In genomic region chr17:38559880-38560230, GRCh38 we compare ENCODE assay signal across 10 cellular contexts. TPM values are rescaled to one million over a fixed set of nuclear protein-coding genes. Genes with fewer than 3 reads are reported as not detected.
DNase-seq lines count a peak whose midpoint lies in the region; FAIRE-seq and TF ChIP-seq lines count a peak whose summit lies in the region.
"Had no signal": no experiment of that assay in that cellular context is flagged by ENCODE, and none has a peak within 500 bp of the region (broad histone marks: within the 10 kb centered on the region; RNA-seq: fewer than 3 reads in every experiment).

No MANE protein-coding gene starts in this region.

- peak overlapping the region; percentile 36 for H3K9ac ChIP-seq in NT2/D1 (ENCODE audit: insufficient read length, low read depth)

- H3K27me3 ChIP-seq in NT2/D1 (ENCODE audit: insufficient read depth, insufficient read length), result peaks cover 53% of the 10 kb centered on the region
- peaks cover 49% of the 10 kb centered on the region for H3K27me3 ChIP-seq in suprapubic skin

- peak; percentile 21 for DNase-seq in NCI-H1436 (lab: John Stamatoyannopoulos, UW)
- no peak for DNase-seq in NCI-H1436 treated with DMSO at 0.1 percent for 48 hours (lab: John Stamatoyannopoulos, UW)
- no peak for DNase-seq in NT2/D1 (ENCODE audit: low read depth, low spot score)
- DNase-seq in epithelial cell of proximal tubule (ENCODE audit: low read depth), result no peak
- no peak for DNase-seq in suprapubic skin (ENCODE audit: low spot score in 2 of 2)
- no peak for DNase-seq in GF-D8 (lab: John Stamatoyannopoulos, UW)
- DNase-seq in GM03348 (ENCODE audit: low spot score), result no peak
- DNase-seq in GM12891 (ENCODE audit: insufficient read length, low spot score), result no peak

- no peaks in the 10 kb centered on the region for H3K36me3 ChIP-seq in NT2/D1 (ENCODE audit: insufficient read depth, insufficient read length, low read length)
- no peaks in the 10 kb centered on the region for H3K36me3 ChIP-seq in suprapubic skin
- H3K36me3 ChIP-seq: heart left ventricle had no signal

- H3K4me3 ChIP-seq in NT2/D1 (ENCODE audit: insufficient read length, low read depth) (peak overlapping the region; percentile 47), epithelial cell of proximal tubule (ENCODE audit: low read depth, low read length) (peak overlapping the region; percentile 23), suprapubic skin (peak overlapping the region; percentile 56)

- H3K9me3 ChIP-seq in NT2/D1 (ENCODE audit: insufficient read depth, low read length) (no peaks in the 10 kb centered on the region), suprapubic skin (no peaks in the 10 kb centered on the region)
- H3K9me3 ChIP-seq: heart left ventricle had no signal

- 37% methylated on average over 4 of the region's 6 CpGs for WGBS in suprapubic skin

- TF ChIP-seq POLR2A in suprapubic skin (IDR thresholded peaks at IDR 0.05) (no peak), GM12891 (IDR thresholded peaks at IDR 0.05; ENCODE audit: low read depth, low read length) (no peak)

- no peak for TF ChIP-seq EP300 in suprapubic skin (IDR thresholded peaks at IDR 0.05)

- TF ChIP-seq CTCF in epithelial cell of proximal tubule (conservative IDR thresholded peaks at IDR 0.05; ENCODE audit: low read depth, low read length), result no peak
- TF ChIP-seq CTCF in suprapubic skin (IDR thresholded peaks at IDR 0.05), result no peak

- FAIRE-seq in GM12891 (lab: Jason Lieb, UNC), result no peak

- H3K27ac ChIP-seq in suprapubic skin, result no peak overlapping the region
- H3K27ac ChIP-seq: heart left ventricle had no signal

- peaks cover 39% of the 10 kb centered on the region for H3K4me1 ChIP-seq in NT2/D1 (ENCODE audit: insufficient read depth, insufficient read length)
- peaks cover 52% of the 10 kb centered on the region for H3K4me1 ChIP-seq in suprapubic skin

TF ChIP-seq in GM12891, 5 proteins besides CTCF, POLR2A, EP300 and RAD21:
- TF ChIP-seq PAX5 (IDR thresholded peaks at IDR 0.05; ENCODE audit: insufficient read depth, low read length, severe bottlenecking), result no peak
- TF ChIP-seq TAF1 (IDR thresholded peaks at IDR 0.05; ENCODE audit: low read depth, low read length), result no peak
- TF ChIP-seq SPI1 (IDR thresholded peaks at IDR 0.05; ENCODE audit: low read depth, low read length), result no peak
- TF ChIP-seq POLR2AphosphoS5 (IDR thresholded peaks at IDR 0.05; ENCODE audit: low read depth, low read length), result no peak
- TF ChIP-seq POU2F2 (IDR thresholded peaks at IDR 0.05; ENCODE audit: low read depth, low read length), result no peak

RNA-seq across cellular contexts. Expression of gene SRCIN1, which starts 45.9 kb away (rescaled TPM):
- total RNA-seq in epithelial cell of proximal tubule (0.07 and 2.1 TPM in 2 replicates), suprapubic skin (10 to 100 TPM; 11.0 to 36.5 (median 17.4) TPM)
- 0.24 TPM for polyA plus RNA-seq in GM12891 (2012; ENCODE audit: low read depth, missing spikeins)
- total RNA-seq: IMR-90 had no signal
- polyA plus RNA-seq: IMR-90 had no signal
